1 cellular context compared by ENCODE assay signal in the genomic region with DNA sequence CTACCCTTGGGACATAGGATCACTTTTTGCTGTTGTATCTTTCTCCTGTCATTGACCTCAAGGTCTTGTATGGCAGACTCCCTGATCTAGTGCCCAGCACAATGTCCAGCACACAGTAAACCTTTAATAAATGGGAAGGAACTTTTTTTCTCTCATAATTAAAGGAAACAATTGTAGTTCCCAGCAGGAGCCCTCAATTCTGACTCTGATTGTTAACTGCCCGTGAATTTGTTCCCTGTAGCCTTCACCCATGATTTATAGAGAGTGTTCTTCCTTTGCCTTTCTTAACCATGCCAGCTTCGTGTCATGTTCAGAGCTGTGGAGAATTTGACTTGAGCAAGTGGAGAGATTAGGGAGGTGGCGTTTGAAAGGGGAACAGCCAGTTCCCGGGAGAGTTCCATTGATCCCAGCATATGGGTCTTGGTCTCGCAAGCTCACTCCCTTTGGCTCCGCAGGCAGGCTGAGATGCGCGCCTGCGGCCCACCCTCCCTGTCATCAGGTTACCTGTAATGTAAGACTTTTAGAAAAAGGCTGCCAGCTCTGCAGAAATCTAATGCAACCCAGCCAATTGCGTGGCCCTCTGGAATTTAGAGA.
TF ChIP-seq lines count a peak whose summit lies in the region.

No MANE protein-coding gene starts in this region.

TF ChIP-seq in GM23338, 12 proteins besides CTCF, POLR2A, EP300 and RAD21 (continued from another document):
- TF ChIP-seq NANOG (IDR thresholded peaks at IDR 0.05; ENCODE audit: borderline replicate concordance) (no peak), EZH2phosphoT487 (IDR thresholded peaks at IDR 0.05; ENCODE audit: unreplicated experiment) (no peak)
- TF ChIP-seq, protein P1, sequence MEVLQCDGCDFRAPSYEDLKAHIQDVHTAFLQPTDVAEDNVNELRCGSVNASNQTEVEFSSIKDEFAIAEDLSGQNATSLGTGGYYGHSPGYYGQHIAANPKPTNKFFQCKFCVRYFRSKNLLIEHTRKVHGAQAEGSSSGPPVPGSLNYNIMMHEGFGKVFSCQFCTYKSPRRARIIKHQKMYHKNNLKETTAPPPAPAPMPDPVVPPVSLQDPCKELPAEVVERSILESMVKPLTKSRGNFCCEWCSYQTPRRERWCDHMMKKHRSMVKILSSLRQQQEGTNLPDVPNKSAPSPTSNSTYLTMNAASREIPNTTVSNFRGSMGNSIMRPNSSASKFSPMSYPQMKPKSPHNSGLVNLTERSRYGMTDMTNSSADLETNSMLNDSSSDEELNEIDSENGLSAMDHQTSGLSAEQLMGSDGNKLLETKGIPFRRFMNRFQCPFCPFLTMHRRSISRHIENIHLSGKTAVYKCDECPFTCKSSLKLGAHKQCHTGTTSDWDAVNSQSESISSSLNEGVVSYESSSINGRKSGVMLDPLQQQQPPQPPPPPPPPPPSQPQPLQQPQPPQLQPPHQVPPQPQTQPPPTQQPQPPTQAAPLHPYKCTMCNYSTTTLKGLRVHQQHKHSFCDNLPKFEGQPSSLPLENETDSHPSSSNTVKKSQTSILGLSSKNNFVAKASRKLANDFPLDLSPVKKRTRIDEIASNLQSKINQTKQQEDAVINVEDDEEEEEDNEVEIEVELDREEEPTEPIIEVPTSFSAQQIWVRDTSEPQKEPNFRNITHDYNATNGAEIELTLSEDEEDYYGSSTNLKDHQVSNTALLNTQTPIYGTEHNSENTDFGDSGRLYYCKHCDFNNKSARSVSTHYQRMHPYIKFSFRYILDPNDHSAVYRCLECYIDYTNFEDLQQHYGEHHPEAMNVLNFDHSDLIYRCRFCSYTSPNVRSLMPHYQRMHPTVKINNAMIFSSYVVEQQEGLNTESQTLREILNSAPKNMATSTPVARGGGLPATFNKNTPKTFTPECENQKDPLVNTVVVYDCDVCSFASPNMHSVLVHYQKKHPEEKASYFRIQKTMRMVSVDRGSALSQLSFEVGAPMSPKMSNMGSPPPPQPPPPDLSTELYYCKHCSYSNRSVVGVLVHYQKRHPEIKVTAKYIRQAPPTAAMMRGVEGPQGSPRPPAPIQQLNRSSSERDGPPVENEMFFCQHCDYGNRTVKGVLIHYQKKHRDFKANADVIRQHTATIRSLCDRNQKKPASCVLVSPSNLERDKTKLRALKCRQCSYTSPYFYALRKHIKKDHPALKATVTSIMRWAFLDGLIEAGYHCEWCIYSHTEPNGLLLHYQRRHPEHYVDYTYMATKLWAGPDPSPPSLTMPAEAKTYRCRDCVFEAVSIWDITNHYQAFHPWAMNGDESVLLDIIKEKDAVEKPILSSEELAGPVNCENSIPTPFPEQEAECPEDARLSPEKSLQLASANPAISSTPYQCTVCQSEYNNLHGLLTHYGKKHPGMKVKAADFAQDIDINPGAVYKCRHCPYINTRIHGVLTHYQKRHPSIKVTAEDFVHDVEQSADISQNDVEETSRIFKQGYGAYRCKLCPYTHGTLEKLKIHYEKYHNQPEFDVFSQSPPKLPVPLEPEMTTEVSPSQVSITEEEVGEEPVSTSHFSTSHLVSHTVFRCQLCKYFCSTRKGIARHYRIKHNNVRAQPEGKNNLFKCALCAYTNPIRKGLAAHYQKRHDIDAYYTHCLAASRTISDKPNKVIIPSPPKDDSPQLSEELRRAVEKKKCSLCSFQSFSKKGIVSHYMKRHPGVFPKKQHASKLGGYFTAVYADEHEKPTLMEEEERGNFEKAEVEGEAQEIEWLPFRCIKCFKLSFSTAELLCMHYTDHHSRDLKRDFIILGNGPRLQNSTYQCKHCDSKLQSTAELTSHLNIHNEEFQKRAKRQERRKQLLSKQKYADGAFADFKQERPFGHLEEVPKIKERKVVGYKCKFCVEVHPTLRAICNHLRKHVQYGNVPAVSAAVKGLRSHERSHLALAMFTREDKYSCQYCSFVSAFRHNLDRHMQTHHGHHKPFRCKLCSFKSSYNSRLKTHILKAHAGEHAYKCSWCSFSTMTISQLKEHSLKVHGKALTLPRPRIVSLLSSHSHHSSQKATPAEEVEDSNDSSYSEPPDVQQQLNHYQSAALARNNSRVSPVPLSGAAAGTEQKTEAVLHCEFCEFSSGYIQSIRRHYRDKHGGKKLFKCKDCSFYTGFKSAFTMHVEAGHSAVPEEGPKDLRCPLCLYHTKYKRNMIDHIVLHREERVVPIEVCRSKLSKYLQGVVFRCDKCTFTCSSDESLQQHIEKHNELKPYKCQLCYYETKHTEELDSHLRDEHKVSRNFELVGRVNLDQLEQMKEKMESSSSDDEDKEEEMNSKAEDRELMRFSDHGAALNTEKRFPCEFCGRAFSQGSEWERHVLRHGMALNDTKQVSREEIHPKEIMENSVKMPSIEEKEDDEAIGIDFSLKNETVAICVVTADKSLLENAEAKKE (CRISPR knock-in tag; IDR thresholded peaks at IDR 0.05) = no peak
